In genomic region chr4:3727847-3728469, GRCh38 we compare ENCODE assay signal across 2 cellular contexts.
TF ChIP-seq lines count a peak whose summit lies in the region.

No MANE protein-coding gene starts in this region.

TF ChIP-seq in HepG2, 621 proteins besides CTCF, POLR2A, EP300 and RAD21:
- TF ChIP-seq ZNF639 (CRISPR knock-in tag; conservative IDR thresholded peaks at IDR 0.05) (no peak), PATZ1 (CRISPR knock-in tag; IDR thresholded peaks at IDR 0.05) (0 out of 2 replicates have a peak, but pooled peaks have one; percentile 30)

TF ChIP-seq in H1, 55 proteins besides CTCF, POLR2A, EP300 and RAD21:
- no peak for TF ChIP-seq PHF8 (conservative IDR thresholded peaks at IDR 0.05; ENCODE audit: low read depth, low read length)
- TF ChIP-seq SP2 (IDR thresholded peaks at IDR 0.05; ENCODE audit: low read length) = no peak
TF ChIP-seq in H1: peak in this region for 0.
